ENCODE assay signal across 2 cellular contexts in the genomic region with DNA sequence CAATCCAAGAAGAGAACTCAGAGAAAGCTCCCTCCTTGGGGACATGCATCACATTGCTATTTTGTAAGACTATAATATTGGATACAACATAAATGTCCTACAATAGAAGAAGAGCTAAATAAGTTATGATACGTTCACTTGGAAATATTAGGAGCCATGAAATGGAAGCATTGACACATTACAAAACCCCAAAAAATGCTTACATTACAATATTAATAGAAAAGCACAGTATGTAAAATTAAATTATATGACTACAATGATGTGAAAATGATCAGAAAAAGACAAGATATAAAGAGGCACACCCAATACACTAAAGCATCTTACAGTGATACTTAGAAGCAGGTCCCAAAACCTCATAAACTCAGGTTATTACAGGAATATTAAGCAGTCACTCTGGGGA.
TF ChIP-seq lines count a peak whose summit lies in the region.

No MANE protein-coding gene starts in this region.

TF ChIP-seq in HepG2, 621 proteins besides CTCF, POLR2A, EP300 and RAD21:
- TF ChIP-seq, protein P1, sequence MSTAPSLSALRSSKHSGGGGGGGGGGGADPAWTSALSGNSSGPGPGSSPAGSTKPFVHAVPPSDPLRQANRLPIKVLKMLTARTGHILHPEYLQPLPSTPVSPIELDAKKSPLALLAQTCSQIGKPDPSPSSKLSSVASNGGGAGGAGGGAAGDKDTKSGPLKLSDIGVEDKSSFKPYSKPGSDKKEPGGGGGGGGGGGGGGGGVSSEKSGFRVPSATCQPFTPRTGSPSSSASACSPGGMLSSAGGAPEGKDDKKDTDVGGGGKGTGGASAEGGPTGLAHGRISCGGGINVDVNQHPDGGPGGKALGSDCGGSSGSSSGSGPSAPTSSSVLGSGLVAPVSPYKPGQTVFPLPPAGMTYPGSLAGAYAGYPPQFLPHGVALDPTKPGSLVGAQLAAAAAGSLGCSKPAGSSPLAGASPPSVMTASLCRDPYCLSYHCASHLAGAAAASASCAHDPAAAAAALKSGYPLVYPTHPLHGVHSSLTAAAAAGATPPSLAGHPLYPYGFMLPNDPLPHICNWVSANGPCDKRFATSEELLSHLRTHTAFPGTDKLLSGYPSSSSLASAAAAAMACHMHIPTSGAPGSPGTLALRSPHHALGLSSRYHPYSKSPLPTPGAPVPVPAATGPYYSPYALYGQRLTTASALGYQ (CRISPR knock-in tag; IDR thresholded peaks at IDR 0.05), result no peak
- TF ChIP-seq MAFK (conservative IDR thresholded peaks at IDR 0.05 in 1 of 2, IDR thresholded peaks at IDR 0.05 in 1 of 2; ENCODE audit: low read length in 2 of 2), result peak; percentile 68 to 75; a peak in 3 of 4 replicates
- peak; percentile 64; the same call in 1 of the 2 replicates for TF ChIP-seq MAFF (IDR thresholded peaks at IDR 0.05; ENCODE audit: low read depth, low read length)
TF ChIP-seq in HepG2: peak in this region for 2.

TF ChIP-seq in K562, 482 proteins besides CTCF, POLR2A, EP300 and RAD21 (continued from another document):
- TF ChIP-seq, protein P2, sequence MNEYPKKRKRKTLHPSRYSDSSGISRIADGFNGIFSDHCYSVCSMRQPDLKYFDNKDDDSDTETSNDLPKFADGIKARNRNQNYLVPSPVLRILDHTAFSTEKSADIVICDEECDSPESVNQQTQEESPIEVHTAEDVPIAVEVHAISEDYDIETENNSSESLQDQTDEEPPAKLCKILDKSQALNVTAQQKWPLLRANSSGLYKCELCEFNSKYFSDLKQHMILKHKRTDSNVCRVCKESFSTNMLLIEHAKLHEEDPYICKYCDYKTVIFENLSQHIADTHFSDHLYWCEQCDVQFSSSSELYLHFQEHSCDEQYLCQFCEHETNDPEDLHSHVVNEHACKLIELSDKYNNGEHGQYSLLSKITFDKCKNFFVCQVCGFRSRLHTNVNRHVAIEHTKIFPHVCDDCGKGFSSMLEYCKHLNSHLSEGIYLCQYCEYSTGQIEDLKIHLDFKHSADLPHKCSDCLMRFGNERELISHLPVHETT (CRISPR knock-in tag; conservative IDR thresholded peaks at IDR 0.05 in 1 of 2, IDR thresholded peaks at IDR 0.05 in 1 of 2), result no peak
- TF ChIP-seq TAF1 (IDR thresholded peaks at IDR 0.05; ENCODE audit: control insufficient read depth, extremely low read depth, insufficient read depth, low read length, severe bottlenecking) (no peak), ZNF316 (IDR thresholded peaks at IDR 0.05) (0 out of 2 replicates have a peak, but pooled peaks have one; percentile 18)
- TF ChIP-seq, protein P3, sequence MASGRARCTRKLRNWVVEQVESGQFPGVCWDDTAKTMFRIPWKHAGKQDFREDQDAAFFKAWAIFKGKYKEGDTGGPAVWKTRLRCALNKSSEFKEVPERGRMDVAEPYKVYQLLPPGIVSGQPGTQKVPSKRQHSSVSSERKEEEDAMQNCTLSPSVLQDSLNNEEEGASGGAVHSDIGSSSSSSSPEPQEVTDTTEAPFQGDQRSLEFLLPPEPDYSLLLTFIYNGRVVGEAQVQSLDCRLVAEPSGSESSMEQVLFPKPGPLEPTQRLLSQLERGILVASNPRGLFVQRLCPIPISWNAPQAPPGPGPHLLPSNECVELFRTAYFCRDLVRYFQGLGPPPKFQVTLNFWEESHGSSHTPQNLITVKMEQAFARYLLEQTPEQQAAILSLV (tag; IDR thresholded peaks at IDR 0.05), result no peak
